ENCODE assay signal across 8 cellular contexts in the genomic region with DNA sequence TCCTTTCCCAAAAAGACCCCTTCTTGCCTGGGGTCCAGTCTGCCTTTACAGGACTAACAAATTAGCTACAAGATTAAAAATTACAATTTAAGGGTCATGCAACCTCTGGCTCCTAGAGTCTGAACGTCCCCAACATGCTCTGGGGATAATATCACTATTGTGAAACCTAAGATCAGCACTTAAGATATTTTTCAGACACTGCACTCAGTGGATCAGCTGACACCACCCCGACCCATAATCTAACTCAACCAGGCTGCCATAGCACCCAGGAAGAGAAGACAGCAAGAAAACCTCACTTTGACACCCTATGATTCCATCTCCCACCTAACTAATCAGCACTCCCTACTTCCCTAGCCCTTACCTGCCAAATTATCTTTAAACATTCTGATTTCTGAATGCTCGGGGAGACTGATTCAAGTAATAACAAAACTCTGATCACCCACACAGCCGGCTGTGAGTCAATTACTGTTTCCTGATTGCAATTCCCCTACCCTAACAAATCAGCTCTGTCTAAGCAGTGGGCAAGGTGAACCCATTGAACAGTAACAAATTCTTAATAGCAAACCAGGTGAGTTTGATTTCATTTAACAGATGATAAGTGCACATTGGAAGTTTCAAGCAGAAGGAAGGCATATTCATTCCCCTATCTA. TPM values are rescaled to one million over a fixed set of nuclear protein-coding genes. Genes with fewer than 3 reads are reported as not detected.
"Had no signal": no experiment of that assay in that cellular context is flagged by ENCODE, and none has a peak within 500 bp of the region (broad histone marks: within the 10 kb centered on the region; RNA-seq: fewer than 3 reads in every experiment).

No MANE protein-coding gene starts in this region.

RNA-seq across cellular contexts. Expression of gene CARD16, which starts 32.1 kb away (rescaled TPM):
- total RNA-seq: cardiac muscle cell, chondrocyte, kidney epithelial cell had no signal
- polyA plus RNA-seq: cardiac muscle cell had no signal

RNA-seq across cellular contexts. Expression of gene CASP1, which starts 42.3 kb away (rescaled TPM):
- total RNA-seq: cardiac muscle cell, chondrocyte had no signal
- polyA plus RNA-seq: smooth muscle cell had no signal

RNA-seq across cellular contexts. Expression of gene CASP5, which starts 54.3 kb away (rescaled TPM):
- total RNA-seq: activated CD8-positive, alpha-beta T cell treated with anti-CD3 and anti-CD28 coated beads, Interleukin-2, amount 10 ng/mL, durations not matched to agents 7 days and 5 days; cardiac muscle cell; chondrocyte; dermis microvascular lymphatic vessel endothelial cell; kidney epithelial cell; lung microvascular endothelial cell; SJSA1; smooth muscle cell had no signal
- polyA plus RNA-seq: cardiac muscle cell, smooth muscle cell had no signal
